Comparison of ENCODE assay signal across 10 cellular contexts in the genomic region with DNA sequence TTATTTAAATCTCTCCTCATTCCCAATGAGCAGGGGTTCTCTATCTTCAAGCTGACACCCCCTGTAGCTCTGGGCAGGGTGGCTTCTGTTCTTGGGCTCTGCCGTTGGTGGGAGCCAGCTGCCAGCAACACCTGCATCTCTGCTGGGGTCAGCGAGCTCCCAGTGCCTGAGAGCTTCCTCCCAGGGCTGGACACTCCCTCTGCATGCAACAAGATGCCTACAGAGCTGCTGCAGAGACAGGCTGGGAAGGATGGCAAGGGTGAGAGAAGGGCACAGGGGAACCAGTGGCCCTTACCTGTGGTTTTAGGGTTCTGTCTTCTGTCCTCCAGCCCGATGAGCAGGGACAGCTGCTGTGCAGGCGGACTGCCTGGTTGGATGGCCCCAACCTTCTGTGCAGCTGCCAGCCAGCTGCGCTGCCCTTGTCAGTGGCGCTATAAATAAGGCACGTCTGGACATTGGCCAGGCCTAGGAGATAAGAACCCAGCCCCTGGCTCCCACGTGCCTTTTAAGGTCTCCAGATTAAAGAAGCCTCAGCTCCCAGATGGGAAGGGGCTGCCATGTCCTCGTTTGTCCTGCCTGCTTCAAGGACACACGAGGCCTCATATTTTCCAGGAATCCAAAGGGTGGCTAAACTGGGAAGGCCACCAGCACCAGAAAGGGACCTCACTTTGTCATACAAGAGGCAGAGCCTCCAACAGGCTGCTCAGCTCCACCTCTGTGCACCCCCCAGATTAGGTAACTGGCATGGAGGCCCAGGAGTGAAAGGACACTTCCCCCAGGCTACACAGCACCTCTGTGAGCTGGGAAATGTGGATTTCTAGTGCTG. TPM values are rescaled to one million over a fixed set of nuclear protein-coding genes. Genes with fewer than 3 reads are reported as not detected.
A peak's percentile ranks its signal among the peaks of the same experiment; 100 is the strongest.
DNase-seq lines count a peak whose midpoint lies in the region; ATAC-seq and TF ChIP-seq lines count a peak whose summit lies in the region.
"Had no signal": no experiment of that assay in that cellular context is flagged by ENCODE, and none has a peak within 500 bp of the region (broad histone marks: within the 10 kb centered on the region; RNA-seq: fewer than 3 reads in every experiment).

No MANE protein-coding gene starts in this region.

- H3K27me3 ChIP-seq in parathyroid adenoma (ENCODE audit: control insufficient read depth, insufficient read depth, low read length): no peaks in the 10 kb centered on the region

- H3K4me3 ChIP-seq in foreskin fibroblast (ENCODE audit: low read depth in 1 of 2, low read length in 2 of 2) (peak overlapping the region in 1 of 2 donors; percentile 12), parathyroid adenoma (ENCODE audit: low read depth, low read length) (no peak overlapping the region)
- H3K4me3 ChIP-seq: lung had no signal

- DNase-seq in Daoy (ENCODE audit: low read depth) (peak; percentile 64), OCI-M1 (lab: John Stamatoyannopoulos, UW) (peak; percentile 72), foreskin fibroblast (peak; percentile 20 to 64), occipital lobe (lab: John Stamatoyannopoulos, UW) (no peak), pons (ENCODE audit: low spot score) (no peak), activated gamma-delta T cell treated with Interleukin-2 at 50 U/mL for 16 hours (no peak)

- H3K4me2 ChIP-seq in parathyroid adenoma (ENCODE audit: low read length): no peak overlapping the region

- no peak overlapping the region for H2AFZ ChIP-seq in parathyroid adenoma

- no peak for TF ChIP-seq CTCF in foreskin fibroblast (IDR thresholded peaks at IDR 0.05; ENCODE audit: low read depth, low read length)
- no peak for TF ChIP-seq CTCF in parathyroid adenoma (IDR thresholded peaks at IDR 0.05)

- H3K9me3 ChIP-seq in parathyroid adenoma (ENCODE audit: control insufficient read depth, low read length): no peaks in the 10 kb centered on the region

- no peaks in the 10 kb centered on the region for H3K4me1 ChIP-seq in parathyroid adenoma

- H3K79me2 ChIP-seq in parathyroid adenoma: no peaks in the 10 kb centered on the region

- no peaks in the 10 kb centered on the region for H3K36me3 ChIP-seq in parathyroid adenoma (ENCODE audit: control insufficient read depth, insufficient read depth, low read length)

- peak overlapping the region; percentile 36 for H3K27ac ChIP-seq in parathyroid adenoma

- ATAC-seq in GM21529 (IDR thresholded peaks at IDR 0.05; ENCODE audit: unreplicated experiment): no peak

- no peak overlapping the region for H3K9ac ChIP-seq in parathyroid adenoma

RNA-seq across cellular contexts. Expression of a gene that starts 39.5 kb away (rescaled TPM):
- total RNA-seq in Daoy (2014; rRNA removed; shearing (Covaris generic)): 147 and 173 TPM in 2 replicates
- 4.4 TPM for total RNA-seq in occipital lobe
- total RNA-seq: OCI-LY7 had no signal

Comparison
In these comparisons a context has a peak if more than half of its experiments do, and no peak if none do; other contexts are left out.
1. DNase-seq: peak in Daoy (single experiment), OCI-M1 (single experiment) and foreskin fibroblast (2 of 2); none in occipital lobe (single experiment), pons (single experiment) and activated gamma-delta T cell treated with Interleukin-2 at 50 U/mL for 16 hours (single experiment).
2. RNA of a gene that starts 39.5 kb away (total RNA-seq): 147 to 173 TPM in Daoy; 4.4 TPM in occipital lobe (single experiment); every median in the first group is over 10 times any median in the second.